1 cellular context compared by ENCODE assay signal in genomic region chr1:161132410-161133219, GRCh38.
TF ChIP-seq lines count a peak whose summit lies in the region.

TSS of gene DEDD (minus strand) at chr1:161132667. CDS start at chr1:161124462, 8,205 bp downstream.

TF ChIP-seq in K562, 482 proteins besides CTCF, POLR2A, EP300 and RAD21 (continued from another document and continues in another):
- peak; percentile 63 for TF ChIP-seq TBP (optimal IDR thresholded peaks at IDR 0.05; ENCODE audit: low read depth, low read length)
- TF ChIP-seq MNT (conservative IDR thresholded peaks at IDR 0.05), result peak; percentile 43 to 68
- TF ChIP-seq SPI1 (IDR thresholded peaks at IDR 0.05; ENCODE audit: borderline replicate concordance, low read depth, low read length), result no peak
- TF ChIP-seq L3MBTL2 (IDR thresholded peaks at IDR 0.05), result peak; percentile 73
- TF ChIP-seq SMAD4 (CRISPR knock-in tag; conservative IDR thresholded peaks at IDR 0.05), result peak; percentile 87
- TF ChIP-seq MEIS2 (IDR thresholded peaks at IDR 0.05; ENCODE audit: partially characterized antibody), result peak; percentile 66
- no peak for TF ChIP-seq THRA (IDR thresholded peaks at IDR 0.05)
- peak; percentile 64; the same call in 1 of the 2 replicates for TF ChIP-seq CUX1 (CRISPR knock-in tag; IDR thresholded peaks at IDR 0.05)
- TF ChIP-seq HMBOX1 (IDR thresholded peaks at IDR 0.05), result peak; percentile 27; the same call in 1 of the 2 replicates
- peak; percentile 33; the same call in 1 of the 2 replicates for TF ChIP-seq ZBTB12 (CRISPR knock-in tag; IDR thresholded peaks at IDR 0.05)
- TF ChIP-seq NONO (IDR thresholded peaks at IDR 0.05; ENCODE audit: low read depth in 2 of 2, low read length in 1 of 2), result peak; percentile 50 to 60; a peak in 2 of 4 replicates
- TF ChIP-seq CTBP1 (IDR thresholded peaks at IDR 0.05; ENCODE audit: borderline replicate concordance), result peak; percentile 80
- TF ChIP-seq TEAD4 (IDR thresholded peaks at IDR 0.05; ENCODE audit: low read length), result peak; percentile 46; the same call in 1 of the 2 replicates
- no peak for TF ChIP-seq TEAD4 (CRISPR knock-in tag; IDR thresholded peaks at IDR 0.05; ENCODE audit: borderline replicate concordance)
- TF ChIP-seq NEUROD1 (IDR thresholded peaks at IDR 0.05; ENCODE audit: borderline replicate concordance, low read depth, low read length, partially characterized antibody), result peak; percentile 47
- TF ChIP-seq BACH1 (tag; IDR thresholded peaks at IDR 0.05), result peak; percentile 86; the same call in 1 of the 2 replicates
- no peak for TF ChIP-seq PRMT5 (CRISPR knock-in tag; IDR thresholded peaks at IDR 0.05)
- peak; percentile 49 to 60 for TF ChIP-seq NRF1 (conservative IDR thresholded peaks at IDR 0.05 in 1 of 2, IDR thresholded peaks at IDR 0.05 in 1 of 2)
- no peak for TF ChIP-seq ZKSCAN3 (CRISPR knock-in tag; IDR thresholded peaks at IDR 0.05)
- TF ChIP-seq MYNN (IDR thresholded peaks at IDR 0.05), result peak; percentile 55; the same call in 1 of the 2 replicates
- no peak for TF ChIP-seq MYNN (CRISPR knock-in tag; IDR thresholded peaks at IDR 0.05)
- 0 out of 2 replicates have a peak, but pooled peaks have one; percentile 20 for TF ChIP-seq KLF13 (tag; IDR thresholded peaks at IDR 0.05; ENCODE audit: borderline replicate concordance, low read depth)
- TF ChIP-seq ZNF384 (IDR thresholded peaks at IDR 0.05; ENCODE audit: low read depth, low read length), result no peak
- no peak for TF ChIP-seq HES1 (IDR thresholded peaks at IDR 0.05; ENCODE audit: low read depth)
- TF ChIP-seq EZH2 (IDR thresholded peaks at IDR 0.05; ENCODE audit: borderline replicate concordance, low read depth, low read length), result no peak
- TF ChIP-seq TCF7 (IDR thresholded peaks at IDR 0.05; ENCODE audit: borderline replicate concordance), result no peak
- TF ChIP-seq FOXJ2 (tag; IDR thresholded peaks at IDR 0.05), result peak; percentile 60; the same call in 1 of the 2 replicates
- no peak for TF ChIP-seq ZNF444 (CRISPR knock-in tag; IDR thresholded peaks at IDR 0.05)
- TF ChIP-seq NR4A1 (CRISPR knock-in tag; IDR thresholded peaks at IDR 0.05), result 0 out of 2 replicates have a peak, but pooled peaks have one; percentile 53
- peak; percentile 80 for TF ChIP-seq NR4A1 (tag; IDR thresholded peaks at IDR 0.05)
- no peak for TF ChIP-seq ATF6 (CRISPR knock-in tag; IDR thresholded peaks at IDR 0.05)
- TF ChIP-seq HDAC2 (IDR thresholded peaks at IDR 0.05), result 0 out of 2 replicates have a peak, but pooled peaks have one; percentile 23
- peak; percentile 71 for TF ChIP-seq SAP30 (IDR thresholded peaks at IDR 0.05; ENCODE audit: borderline replicate concordance, insufficient read depth, low read depth, low read length, poor library complexity, severe bottlenecking)
- TF ChIP-seq CXXC5 (CRISPR knock-in tag; IDR thresholded peaks at IDR 0.05), result peak; percentile 94
- TF ChIP-seq ZNF24 (IDR thresholded peaks at IDR 0.05), result peak; percentile 82
- peak; percentile 64 for TF ChIP-seq POLR2H (tag; IDR thresholded peaks at IDR 0.05; ENCODE audit: low read depth)
- TF ChIP-seq ZNF449 (CRISPR knock-in tag; IDR thresholded peaks at IDR 0.05), result no peak
- TF ChIP-seq HDAC8 (tag; IDR thresholded peaks at IDR 0.05), result peak; percentile 65; the same call in 1 of the 2 replicates
- TF ChIP-seq ZNF766 (CRISPR knock-in tag; conservative IDR thresholded peaks at IDR 0.05), result peak; percentile 95
